ENCODE assay signal across 14 cellular contexts in genomic region chr12:108307006-108307405, GRCh38. TPM values are rescaled to one million over a fixed set of nuclear protein-coding genes. Genes with fewer than 3 reads are reported as not detected.
DNase-seq lines count a peak whose midpoint lies in the region; ATAC-seq and TF ChIP-seq lines count a peak whose summit lies in the region.
"Had no signal": no experiment of that assay in that cellular context is flagged by ENCODE, and none has a peak within 500 bp of the region (broad histone marks: within the 10 kb centered on the region; RNA-seq: fewer than 3 reads in every experiment).

No MANE protein-coding gene starts in this region.

- DNase-seq in heart left ventricle (no peak), left cardiac atrium (no peak), adipocyte (ENCODE audit: low read depth) (peak; percentile 93), hepatic stellate cell (ENCODE audit: low spot score) (peak; percentile 30), transverse colon (no peak), NCI-H69 (lab: John Stamatoyannopoulos, UW) (no peak), NCI-H2171 treated with DMSO at 0.1 percent for 48 hours (lab: John Stamatoyannopoulos, UW) (no peak)
- DNase-seq: activated naive CD4-positive, alpha-beta T cell treated with anti-CD3 and anti-CD28 coated beads for 36 hours; Kasumi-1; left lung; OCI-M1; right lobe of liver had no signal

- intact Hi-C loops in heart left ventricle (cut with DNase I) (loop anchor here in 2 of 10 donors (5.0 to 10.0 kb wide), 2 partner anchors 35 to 518 kb away; no protein-coding TSS in a partner anchor), left cardiac atrium (cut with DNase I) (no loop called here), transverse colon (cut with DNase I; ENCODE audit: low total_unique reads) (no loop called here)

- TF ChIP-seq EP300 in transverse colon (IDR thresholded peaks at IDR 0.05; ENCODE audit: low read depth) = no peak

- H3K9me3 ChIP-seq in heart left ventricle = no peaks in the 10 kb centered on the region
- H3K9me3 ChIP-seq in adipocyte (ENCODE audit: control insufficient read depth, low read length) = no peaks in the 10 kb centered on the region
- no peaks in the 10 kb centered on the region for H3K9me3 ChIP-seq in transverse colon
- H3K9me3 ChIP-seq: left lung, right lobe of liver had no signal

- ATAC-seq in heart left ventricle = no peak
- ATAC-seq in left cardiac atrium = no peak
- ATAC-seq in HG02973 (IDR thresholded peaks at IDR 0.05; ENCODE audit: unreplicated experiment) = no peak
- ATAC-seq: stimulated activated memory B cell treated with anti-CD40 and anti-IgM and Interleukin-4, amounts not matched to agents 10 μg/mL and 1 μg/mL and 100 μg/mL, for 72 hours had no signal

- TF ChIP-seq POLR2A in heart left ventricle (IDR thresholded peaks at IDR 0.05) = no peak
- no peak for TF ChIP-seq POLR2A in transverse colon (IDR thresholded peaks at IDR 0.05)

- TF ChIP-seq CTCF in heart left ventricle (IDR thresholded peaks at IDR 0.05) (no peak), transverse colon (IDR thresholded peaks at IDR 0.05) (no peak)

- H3K4me3 ChIP-seq in heart left ventricle = no peak overlapping the region
- H3K4me3 ChIP-seq in adipocyte (ENCODE audit: low read length) = no peak overlapping the region
- H3K4me3 ChIP-seq in transverse colon = no peak overlapping the region
- H3K4me3 ChIP-seq: left lung, right lobe of liver had no signal

- no peak overlapping the region for H3K9ac ChIP-seq in adipocyte (ENCODE audit: low read length)

- WGBS in heart left ventricle, 4 donors = 79 to 92% (median 91%) methylated on average over 7 of the region's 7 CpGs
- WGBS in transverse colon (ENCODE audit: low coverage in 1 of 2), 2 donors = 66 to 100% methylated on average over 3 to 6 of the region's 7 CpGs

- peak overlapping the region in 8 of 12 donors; percentile 75 to 95 (median 86) for H3K27ac ChIP-seq in heart left ventricle
- peak overlapping the region; percentile 73 to 75 (median 74) for H3K27ac ChIP-seq in transverse colon
- H3K27ac ChIP-seq: right lobe of liver had no signal

- H3K36me3 ChIP-seq in heart left ventricle (peaks cover 0 to 8% (median 0%) of the 10 kb centered on the region in 9 donors), adipocyte (ENCODE audit: control insufficient read depth, insufficient read depth, low read length, severe bottlenecking) (no peaks in the 10 kb centered on the region), transverse colon (no peaks in the 10 kb centered on the region)
- H3K36me3 ChIP-seq: left lung, right lobe of liver had no signal

- in situ Hi-C loops in transverse colon (cut with MboI; ENCODE audit: low pct_ligation_motif_present in 1 of 4, low pct_unique_long_range_greater_than_20kb in 1 of 4, low sequenced_read_pairs in 3 of 4) = no loop called here

- peaks cover 19 to 97% (median 71%) of the 10 kb centered on the region in 12 donors for H3K4me1 ChIP-seq in heart left ventricle
- H3K4me1 ChIP-seq in adipocyte (ENCODE audit: control insufficient read depth, insufficient read depth, low read length) = peaks cover 62% of the 10 kb centered on the region
- H3K4me1 ChIP-seq in transverse colon = peaks cover 16 to 38% (median 22%) of the 10 kb centered on the region in 4 donors
- H3K4me1 ChIP-seq: right lobe of liver had no signal

- H3K27me3 ChIP-seq in heart left ventricle = no peaks in the 10 kb centered on the region
- no peaks in the 10 kb centered on the region for H3K27me3 ChIP-seq in adipocyte (replicated peaks; ENCODE audit: control insufficient read depth, insufficient read depth, low read length)
- H3K27me3 ChIP-seq in transverse colon = no peaks in the 10 kb centered on the region
- H3K27me3 ChIP-seq: left lung, right lobe of liver had no signal

RNA-seq across cellular contexts. Expression of gene CMKLR1, which starts 32.1 kb away (rescaled TPM):
- 10 to 100 TPM in 2 of 9 donors, 1 to 10 TPM in 7; 5.4 to 47.3 (median 8.2) TPM for total RNA-seq in heart left ventricle
- 1 to 10 TPM; 2.0 to 4.1 TPM for polyA plus RNA-seq in heart left ventricle
- total RNA-seq in left cardiac atrium = 10 to 100 TPM; 11.3 to 16.1 TPM
- total RNA-seq in transverse colon = 10 to 100 TPM in 1 of 4 donors, 1 to 10 TPM in 3; 4.2 to 13.5 (median 4.5) TPM
- total RNA-seq: activated naive CD4-positive, alpha-beta T cell treated with anti-CD3 and anti-CD28 coated beads for 36 hours had no signal

Comparison
In these comparisons a context has a peak if more than half of its experiments do, and no peak if none do; other contexts are left out.
1. DNase-seq: peak in adipocyte (single experiment) and hepatic stellate cell (single experiment); none in heart left ventricle (0 of 5), left cardiac atrium (single experiment), transverse colon (single experiment), NCI-H69 (single experiment) and NCI-H2171 treated with DMSO at 0.1 percent for 48 hours (single experiment).